Comparison of ENCODE assay signal across 22 cellular contexts in genomic region chr4:173696011-173696410, GRCh38.
DNase-seq lines count a peak whose midpoint lies in the region; ATAC-seq, FAIRE-seq and TF ChIP-seq lines count a peak whose summit lies in the region.
"Had no signal": no experiment of that assay in that cellular context is flagged by ENCODE, and none has a peak within 500 bp of the region (broad histone marks: within the 10 kb centered on the region; RNA-seq: fewer than 3 reads in every experiment).

No MANE protein-coding gene starts in this region.

- TF ChIP-seq RAD21 in HepG2 (CRISPR knock-in tag; IDR thresholded peaks at IDR 0.05): no peak

- H4K20me1 ChIP-seq in HepG2 (ENCODE audit: insufficient read depth, low read length): no peaks in the 10 kb centered on the region
- H4K20me1 ChIP-seq: BLaER1 treated with 17β-estradiol and CSF1 and Interleukin-3, amounts not matched to agents 10 nM and 100 nM had no signal

- peak; percentile 40 to 77 (median 64) for ATAC-seq in right lobe of liver
- no peak for ATAC-seq in HepG2
- ATAC-seq in mucosa of descending colon: peak; percentile 81
- ATAC-seq: GM23338 had no signal

- H2AFZ ChIP-seq in HepG2 (ENCODE audit: low read length): no peak overlapping the region
- H2AFZ ChIP-seq: GM23338 had no signal

- no peak overlapping the region for H3K27ac Mint-ChIP-seq in activated CD4-positive, alpha-beta T cell treated with anti-CD3 and anti-CD28 coated beads, Interleukin-2, amount 10 ng/mL, durations not matched to agents 24 days and 14 days
- H3K27ac Mint-ChIP-seq: B cell; CD8-positive, alpha-beta memory T cell had no signal

- H3K36me3 Mint-ChIP-seq in activated CD4-positive, alpha-beta T cell treated with anti-CD3 and anti-CD28 coated beads, Interleukin-2, amount 10 ng/mL, durations not matched to agents 24 days and 14 days (ENCODE audit: low read depth): no peaks in the 10 kb centered on the region
- H3K36me3 Mint-ChIP-seq: CD8-positive, alpha-beta memory T cell had no signal

- no peaks in the 10 kb centered on the region for H3K79me2 ChIP-seq in HepG2 (ENCODE audit: insufficient read depth, low read length)

- no peaks in the 10 kb centered on the region for H3K4me1 Mint-ChIP-seq in activated CD4-positive, alpha-beta T cell treated with anti-CD3 and anti-CD28 coated beads, Interleukin-2, amount 10 ng/mL, durations not matched to agents 24 days and 14 days
- H3K4me1 Mint-ChIP-seq: B cell; CD8-positive, alpha-beta memory T cell had no signal

- TF ChIP-seq POLR2A in right lobe of liver (IDR thresholded peaks at IDR 0.05) (no peak), HepG2 (IDR thresholded peaks at IDR 0.05; ENCODE audit: insufficient read depth in 1 of 2, low read depth in 2 of 2, low read length in 2 of 2) (no peak)

- WGBS in right lobe of liver (ENCODE audit: insufficient coverage, low coverage, low lambda C conversion rate, missing lambda C conversion rate): 35% methylated on average over 5 of the region's 5 CpGs
- 5% methylated on average over 5 of the region's 5 CpGs for WGBS in HepG2 (ENCODE audit: low lambda C conversion rate)

- H3K4me1 ChIP-seq in right lobe of liver: peaks cover 0 to 6% (median 2%) of the 10 kb centered on the region in 4 donors
- no peaks in the 10 kb centered on the region for H3K4me1 ChIP-seq in HepG2 (ENCODE audit: insufficient read depth, low read length)
- H3K4me1 ChIP-seq in mucosa of descending colon (ENCODE audit: low read depth): no peaks in the 10 kb centered on the region
- H3K4me1 ChIP-seq: BLaER1 treated with 17β-estradiol and CSF1 and Interleukin-3, amounts not matched to agents 10 nM and 100 nM had no signal

- DNase-seq in right lobe of liver (no peak), HepG2 (ENCODE audit: low spot score) (no peak), foreskin melanocyte (peak; percentile 32), mucosa of descending colon (no peak), NCI-H1436 (lab: John Stamatoyannopoulos, UW) (no peak), NCI-H446 treated with DMSO at 0.1 percent for 48 hours (lab: John Stamatoyannopoulos, UW) (no peak)
- no peak for DNase-seq in activated CD4-positive, alpha-beta T cell treated with anti-CD3 and anti-CD28 coated beads, Interleukin-2, amount 10 ng/mL, durations not matched to agents 24 days and 14 days
- DNase-seq: CD8-positive, alpha-beta memory T cell; COR-L47; DMS 273 treated with DMSO at 0.1 percent for 48 hours; DMS53; DND-41; EL; HCEC 1CT; IMR-90 had no signal

- H3K27me3 ChIP-seq in right lobe of liver (no peaks in the 10 kb centered on the region), HepG2 (ENCODE audit: control insufficient read depth in 1 of 2, insufficient read depth in 2 of 2, low read length in 2 of 2) (no peaks in the 10 kb centered on the region)
- H3K27me3 ChIP-seq: BLaER1 treated with 17β-estradiol and CSF1 and Interleukin-3, amounts not matched to agents 10 nM and 100 nM had no signal

- H3K4me2 ChIP-seq in HepG2 (ENCODE audit: low read depth, low read length): no peak overlapping the region
- H3K4me2 ChIP-seq: BLaER1 treated with 17β-estradiol and CSF1 and Interleukin-3, amounts not matched to agents 10 nM and 100 nM; GM23338 had no signal

- TF ChIP-seq CTCF in right lobe of liver (IDR thresholded peaks at IDR 0.05) (no peak), HepG2 (CRISPR knock-in tag; IDR thresholded peaks at IDR 0.05) (no peak), mucosa of descending colon (IDR thresholded peaks at IDR 0.05) (no peak)

- no peaks in the 10 kb centered on the region for H3K36me3 ChIP-seq in right lobe of liver
- no peaks in the 10 kb centered on the region for H3K36me3 ChIP-seq in HepG2 (replicated peaks in 1 of 2; ENCODE audit: control insufficient read depth in 1 of 2, insufficient read depth in 2 of 2, low read length in 2 of 2)
- H3K36me3 ChIP-seq in mucosa of descending colon (ENCODE audit: low read depth): no peaks in the 10 kb centered on the region
- H3K36me3 ChIP-seq: BLaER1 treated with 17β-estradiol and CSF1 and Interleukin-3, amounts not matched to agents 10 nM and 100 nM had no signal

- H3K9me3 ChIP-seq in right lobe of liver (no peaks in the 10 kb centered on the region), HepG2 (ENCODE audit: low read length) (no peaks in the 10 kb centered on the region), mucosa of descending colon (no peaks in the 10 kb centered on the region)
- H3K9me3 ChIP-seq: BLaER1 treated with 17β-estradiol and CSF1 and Interleukin-3, amounts not matched to agents 10 nM and 100 nM had no signal

- TF ChIP-seq EP300 in HepG2 (IDR thresholded peaks at IDR 0.05; ENCODE audit: low read depth in 2 of 2, low read length in 2 of 2): no peak
- TF ChIP-seq EP300 in HepG2 (CRISPR knock-in tag; IDR thresholded peaks at IDR 0.05; ENCODE audit: borderline replicate concordance): no peak

- intact Hi-C loops in right lobe of liver (cut with DNase I): no loop called here
- intact Hi-C loops in HepG2 (cut with micrococcal nuclease; ENCODE audit: unreplicated experiment): no loop called here
- intact Hi-C loops in mucosa of descending colon (cut with DNase I, micrococcal nuclease): no loop called here
- intact Hi-C loops in activated CD4-positive, alpha-beta T cell treated with anti-CD3 and anti-CD28 coated beads, Interleukin-2, amount 10 ng/mL, durations not matched to agents 24 days and 14 days (cut with micrococcal nuclease): no loop called here

- POLR2A ChIA-PET in HepG2 (lab: Yijun Ruan, JAX): no interaction called here

- H3K4me3 Mint-ChIP-seq in activated CD4-positive, alpha-beta T cell treated with anti-CD3 and anti-CD28 coated beads, Interleukin-2, amount 10 ng/mL, durations not matched to agents 24 days and 14 days: no peak overlapping the region
- H3K4me3 Mint-ChIP-seq: B cell; CD8-positive, alpha-beta memory T cell; GM23338 had no signal

- in situ Hi-C loops in HepG2 (cut with HindIII; ENCODE audit: extremely low pct_ligation_motif_present, low pct_unique_long_range_greater_than_20kb): no loop called here

- H3K27ac ChIP-seq in right lobe of liver (no peak overlapping the region), HepG2 (ENCODE audit: extremely low read length, insufficient read depth, low read length) (no peak overlapping the region)
- H3K27ac ChIP-seq: BLaER1 treated with 17β-estradiol and CSF1 and Interleukin-3, amounts not matched to agents 10 nM and 100 nM; HL-60 had no signal

- BruUV-seq in HepG2 (replicated peaks; lab: Mats Ljungman, UMichigan): no TSS peak

- FAIRE-seq in HepG2 (lab: Jason Lieb, UNC): no peak
- FAIRE-seq: GM12891, GM19239, H54 had no signal

- no peak overlapping the region for H3K9ac ChIP-seq in HepG2 (ENCODE audit: insufficient read depth, low read depth, low read length)
- H3K9ac ChIP-seq: BLaER1 treated with 17β-estradiol and CSF1 and Interleukin-3, amounts not matched to agents 10 nM and 100 nM had no signal

- H3K27me3 Mint-ChIP-seq in activated CD4-positive, alpha-beta T cell treated with anti-CD3 and anti-CD28 coated beads, Interleukin-2, amount 10 ng/mL, durations not matched to agents 24 days and 14 days: no peaks in the 10 kb centered on the region
- H3K27me3 Mint-ChIP-seq: B cell; CD8-positive, alpha-beta memory T cell had no signal

- CTCF ChIA-PET in HepG2 (lab: Yijun Ruan, JAX; ENCODE audit: low intra/inter-chr PET ratio, low total read pairs): no interaction called here

- H3K4me3 ChIP-seq in right lobe of liver (peak overlapping the region in 1 of 3 donors; percentile 3), HepG2 (replicated peaks in 1 of 3; ENCODE audit: insufficient read depth in 1 of 3, low read depth in 2 of 3, low read length in 3 of 3) (no peak overlapping the region), mucosa of descending colon (no peak overlapping the region)
- H3K4me3 ChIP-seq: BLaER1 treated with 17β-estradiol and CSF1 and Interleukin-3, amounts not matched to agents 10 nM and 100 nM; GM23338 had no signal

- no peaks in the 10 kb centered on the region for H3K9me3 Mint-ChIP-seq in activated CD4-positive, alpha-beta T cell treated with anti-CD3 and anti-CD28 coated beads, Interleukin-2, amount 10 ng/mL, durations not matched to agents 24 days and 14 days
- H3K9me3 Mint-ChIP-seq: CD8-positive, alpha-beta memory T cell; GM23338 had no signal

TF ChIP-seq in HepG2, 621 proteins besides CTCF, POLR2A, EP300 and RAD21 (continues in another document):
- TF ChIP-seq, protein P1, sequence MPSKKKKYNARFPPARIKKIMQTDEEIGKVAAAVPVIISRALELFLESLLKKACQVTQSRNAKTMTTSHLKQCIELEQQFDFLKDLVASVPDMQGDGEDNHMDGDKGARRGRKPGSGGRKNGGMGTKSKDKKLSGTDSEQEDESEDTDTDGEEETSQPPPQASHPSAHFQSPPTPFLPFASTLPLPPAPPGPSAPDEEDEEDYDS (CRISPR knock-in tag; IDR thresholded peaks at IDR 0.05): no peak
- TF ChIP-seq NR2F6 (IDR thresholded peaks at IDR 0.05) (no peak), NR2F6 (CRISPR knock-in tag; IDR thresholded peaks at IDR 0.05) (no peak), CBX1 (IDR thresholded peaks at IDR 0.05; ENCODE audit: low read depth) (no peak), MXD1 (CRISPR knock-in tag; IDR thresholded peaks at IDR 0.05) (no peak), PLSCR1 (CRISPR knock-in tag; IDR thresholded peaks at IDR 0.05; ENCODE audit: borderline replicate concordance) (no peak), POGZ (CRISPR knock-in tag; IDR thresholded peaks at IDR 0.05) (no peak), HNRNPL (IDR thresholded peaks at IDR 0.05; ENCODE audit: low read depth, low read length) (no peak), HMG20A (CRISPR knock-in tag; IDR thresholded peaks at IDR 0.05; ENCODE audit: borderline replicate concordance) (no peak)
